ENCODE assay signal across 38 cellular contexts in the genomic region with DNA sequence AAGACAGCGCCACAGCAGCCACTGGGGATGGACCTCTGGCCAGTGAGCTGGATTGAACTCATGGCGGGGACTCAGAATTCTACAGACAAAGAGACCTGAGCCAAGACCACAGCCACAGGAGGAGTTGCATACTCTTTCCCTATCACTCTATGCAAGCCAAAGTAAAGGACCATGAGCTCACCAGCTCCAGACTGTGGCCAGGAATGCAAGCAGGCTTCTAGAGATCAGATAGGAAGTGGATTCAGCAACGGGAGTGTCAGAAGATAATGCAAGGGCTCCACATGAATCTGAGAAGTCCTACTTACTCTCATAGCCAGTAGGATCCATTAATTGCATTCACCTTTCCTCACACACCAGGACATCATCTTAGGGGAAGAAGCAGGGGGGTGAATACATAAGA.
"Had no signal": no experiment of that assay in that cellular context is flagged by ENCODE, and none has a peak within 500 bp of the region (broad histone marks: within the 10 kb centered on the region; RNA-seq: fewer than 3 reads in every experiment).

No MANE protein-coding gene starts in this region.

- H3K27me3 Mint-ChIP-seq: brain had no signal

- H3K4me3 Mint-ChIP-seq: activated naive CD4-positive, alpha-beta T cell treated with anti-CD3 and anti-CD28 coated beads for 36 hours; activated naive CD4-positive, alpha-beta T cell treated with anti-CD3 and anti-CD28 coated beads, Interleukin-2, amount 10 ng/mL, durations not matched to agents 7 days and 5 days; activated naive CD4-positive, alpha-beta T cell treated with anti-CD3 and anti-CD28 coated beads, Interleukin-2, amount 50 U/mL, for 24 hours; activated naive CD8-positive, alpha-beta T cell; activated naive CD8-positive, alpha-beta T cell treated with anti-CD3 and anti-CD28 coated beads for 36 hours; activated naive CD8-positive, alpha-beta T cell treated with anti-CD3 and anti-CD28 coated beads, Interleukin-2, amount 10 ng/mL, durations not matched to agents 7 days and 5 days; activated naive CD8-positive, alpha-beta T cell treated with anti-CD3 and anti-CD28 coated beads, Interleukin-2, amount 50 U/mL, for 24 hours; activated T-cell treated with anti-CD3 and anti-CD28 coated beads, Interleukin-2, amount 50 U/mL, for 24 hours; activated T-cell treated with anti-CD3 and anti-CD28 coated beads, Interleukin-2, amount 50 U/mL, for 4 hours; activated T-cell treated with anti-CD3 and anti-CD28 coated beads, Interleukin-2, amount 50 U/mL, for 72 hours; activated T-helper 17 cell treated with anti-CD3 and anti-CD28 coated beads, Interleukin-2, amount 50 U/mL, for 72 hours; brain; central memory CD8-positive, alpha-beta T cell had no signal

- H3K4me3 ChIP-seq: adrenal gland, ascending aorta, body of pancreas, breast epithelium, cardiac muscle cell had no signal

- H3K27ac Mint-ChIP-seq: activated naive CD4-positive, alpha-beta T cell treated with anti-CD3 and anti-CD28 coated beads for 36 hours; activated naive CD4-positive, alpha-beta T cell treated with anti-CD3 and anti-CD28 coated beads, Interleukin-2, amount 10 ng/mL, durations not matched to agents 7 days and 5 days; activated naive CD4-positive, alpha-beta T cell treated with anti-CD3 and anti-CD28 coated beads, Interleukin-2, amount 50 U/mL, for 24 hours; activated naive CD4-positive, alpha-beta T cell treated with anti-CD3 and anti-CD28 coated beads, Interleukin-2, amount 50 U/mL, for 72 hours; activated naive CD8-positive, alpha-beta T cell; activated naive CD8-positive, alpha-beta T cell treated with anti-CD3 and anti-CD28 coated beads for 36 hours; activated naive CD8-positive, alpha-beta T cell treated with anti-CD3 and anti-CD28 coated beads, Interleukin-2, amount 10 ng/mL, durations not matched to agents 7 days and 5 days; activated naive CD8-positive, alpha-beta T cell treated with anti-CD3 and anti-CD28 coated beads, Interleukin-2, amount 50 U/mL, for 24 hours; activated T-cell treated with anti-CD3 and anti-CD28 coated beads, Interleukin-2, amount 50 U/mL, for 24 hours; activated T-cell treated with anti-CD3 and anti-CD28 coated beads, Interleukin-2, amount 50 U/mL, for 72 hours; activated T-helper 17 cell treated with anti-CD3 and anti-CD28 coated beads, Interleukin-2, amount 50 U/mL, for 72 hours; activated T-helper 2 cell treated with anti-CD3 and anti-CD28 coated beads, Interferon-gamma antibody, Interleukin-2, Interleukin-4, amounts not matched to agents 10 μg/mL and 5 μg/mL and 100 μg/mL, durations not matched to agents 14 hours and 24 hours and 36 hours had no signal

- H3K4me1 ChIP-seq: adrenal gland, ascending aorta, body of pancreas, breast epithelium had no signal

- H3K36me3 ChIP-seq: adrenal gland, ascending aorta, brain microvascular endothelial cell, breast epithelium, cardiac muscle cell had no signal

- H3K27me3 ChIP-seq: adrenal gland, ascending aorta, body of pancreas, brain microvascular endothelial cell, breast epithelium, cardiac muscle cell had no signal

- H3K27ac ChIP-seq: adrenal gland, ascending aorta, body of pancreas, brain microvascular endothelial cell, breast epithelium, cardiac muscle cell had no signal

- DNase-seq: activated effector memory CD4-positive, alpha-beta T cell treated with anti-CD3 and anti-CD28 coated beads, Interleukin-2, amount 50 U/mL, for 16 hours; activated effector memory CD4-positive, alpha-beta T cell treated with Interleukin-2 at 50 U/mL for 16 hours; activated gamma-delta T cell; activated gamma-delta T cell treated with Interleukin-2 at 50 U/mL for 16 hours; activated naive CD4-positive, alpha-beta T cell; activated naive CD4-positive, alpha-beta T cell treated with anti-CD3 and anti-CD28 coated beads for 36 hours; activated naive CD4-positive, alpha-beta T cell treated with anti-CD3 and anti-CD28 coated beads, Interleukin-2, amount 10 ng/mL, durations not matched to agents 7 days and 5 days; activated naive CD4-positive, alpha-beta T cell treated with anti-CD3 and anti-CD28 coated beads, Interleukin-2, amount 50 U/mL, for 16 hours; activated naive CD4-positive, alpha-beta T cell treated with Interleukin-2 at 50 U/mL for 16 hours; activated naive CD8-positive, alpha-beta T cell treated with anti-CD3 and anti-CD28 coated beads for 36 hours; activated naive CD8-positive, alpha-beta T cell treated with anti-CD3 and anti-CD28 coated beads, Interleukin-2, amount 10 ng/mL, durations not matched to agents 7 days and 5 days; activated naive CD8-positive, alpha-beta T cell treated with anti-CD3 and anti-CD28 coated beads, Interleukin-2, amount 50 U/mL, for 24 hours; activated T-cell treated with anti-CD3 and anti-CD28 coated beads for 4 hours; activated T-cell treated with anti-CD3 and anti-CD28 coated beads, Interleukin-2, amount 50 U/mL, for 1 hour; activated T-cell treated with anti-CD3 and anti-CD28 coated beads, Interleukin-2, amount 50 U/mL, for 24 hours; activated T-cell treated with anti-CD3 and anti-CD28 coated beads, Interleukin-2, amount 50 U/mL, for 4 hours; activated T-cell treated with anti-CD3 and anti-CD28 coated beads, Interleukin-2, amount 50 U/mL, for 48 hours; activated T-cell treated with anti-CD3 and anti-CD28 coated beads, Interleukin-2, amount 50 U/mL, for 72 hours; adrenal gland; amniotic stem cell; amygdala; anterior cingulate cortex; aorta; body of pancreas; brain microvascular endothelial cell; caudate nucleus; central memory CD4-positive, alpha-beta T cell; cerebellar nuclear complex had no signal

- H3K9me3 Mint-ChIP-seq: activated naive CD4-positive, alpha-beta T cell treated with anti-CD3 and anti-CD28 coated beads for 36 hours; activated naive CD4-positive, alpha-beta T cell treated with anti-CD3 and anti-CD28 coated beads, Interleukin-2, amount 10 ng/mL, durations not matched to agents 7 days and 5 days; activated naive CD4-positive, alpha-beta T cell treated with anti-CD3 and anti-CD28 coated beads, Interleukin-2, amount 50 U/mL, for 24 hours; activated naive CD4-positive, alpha-beta T cell treated with anti-CD3 and anti-CD28 coated beads, Interleukin-2, amount 50 U/mL, for 72 hours; activated naive CD8-positive, alpha-beta T cell treated with anti-CD3 and anti-CD28 coated beads for 36 hours; activated naive CD8-positive, alpha-beta T cell treated with anti-CD3 and anti-CD28 coated beads, Interleukin-2, amount 10 ng/mL, durations not matched to agents 7 days and 5 days; activated T-cell treated with anti-CD3 and anti-CD28 coated beads, Interleukin-2, amount 50 U/mL, for 24 hours; activated T-cell treated with anti-CD3 and anti-CD28 coated beads, Interleukin-2, amount 50 U/mL, for 4 hours; activated T-cell treated with anti-CD3 and anti-CD28 coated beads, Interleukin-2, amount 50 U/mL, for 72 hours; activated T-helper 2 cell treated with anti-CD3 and anti-CD28 coated beads, Interferon-gamma antibody, Interleukin-2, Interleukin-4, amounts not matched to agents 10 μg/mL and 5 μg/mL and 100 μg/mL, durations not matched to agents 14 hours and 24 hours and 36 hours had no signal

- H3K36me3 Mint-ChIP-seq: activated naive CD4-positive, alpha-beta T cell treated with anti-CD3 and anti-CD28 coated beads, Interleukin-2, amount 10 ng/mL, durations not matched to agents 7 days and 5 days; activated naive CD4-positive, alpha-beta T cell treated with anti-CD3 and anti-CD28 coated beads, Interleukin-2, amount 50 U/mL, for 24 hours; activated naive CD8-positive, alpha-beta T cell; activated naive CD8-positive, alpha-beta T cell treated with anti-CD3 and anti-CD28 coated beads for 36 hours; activated naive CD8-positive, alpha-beta T cell treated with anti-CD3 and anti-CD28 coated beads, Interleukin-2, amount 10 ng/mL, durations not matched to agents 7 days and 5 days had no signal

- H3K9me3 ChIP-seq: adrenal gland, ascending aorta, body of pancreas, breast epithelium had no signal
